8 cellular contexts compared by ENCODE assay signal in the genomic region with DNA sequence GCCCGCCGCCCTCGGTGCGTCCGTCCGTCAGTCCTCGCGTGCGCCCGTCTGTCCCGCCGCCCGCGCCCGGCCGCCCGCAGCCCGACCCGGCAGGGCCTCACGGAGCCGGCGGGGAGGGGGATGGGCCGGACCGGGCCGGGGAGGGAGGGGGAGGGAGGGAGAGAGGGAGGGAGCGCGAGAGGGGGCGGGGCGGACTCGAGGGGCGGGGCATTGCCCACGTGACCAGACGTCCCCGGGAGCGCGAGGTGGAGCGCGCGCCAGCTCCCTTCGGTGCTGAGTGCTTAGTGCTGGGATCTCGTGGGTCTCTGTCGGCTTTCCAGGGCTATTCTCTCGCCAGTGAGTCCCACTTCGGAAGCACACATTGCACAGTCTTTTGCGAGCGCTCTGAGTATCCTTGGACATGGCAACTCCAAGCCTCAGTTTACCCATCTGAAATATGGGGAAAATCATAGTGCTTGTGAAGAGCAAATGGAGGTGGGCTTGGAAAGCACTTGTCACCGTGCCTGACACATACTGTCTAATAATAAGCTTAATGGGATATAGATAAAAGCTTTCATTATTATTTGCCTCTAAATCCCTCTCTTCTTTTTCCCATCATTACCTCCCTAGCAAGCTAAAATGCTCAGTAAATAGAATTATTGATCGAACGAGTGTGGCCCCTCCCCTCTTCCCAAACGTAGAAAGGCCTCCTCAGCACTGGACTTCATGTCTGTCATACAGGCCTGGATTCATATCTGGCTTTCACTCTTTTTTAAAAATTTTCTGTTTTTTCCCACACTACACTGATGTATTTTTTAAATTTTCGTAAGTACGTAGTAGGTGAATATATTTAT. TPM values are rescaled to one million over a fixed set of nuclear protein-coding genes. Genes with fewer than 3 reads are reported as not detected.
A peak's percentile ranks its signal among the peaks of the same experiment; 100 is the strongest.
DNase-seq lines count a peak whose midpoint lies in the region; ATAC-seq, FAIRE-seq and TF ChIP-seq lines count a peak whose summit lies in the region.

A gene (minus strand): TSS at position 122 of the 833 bp plus-strand sequence. CDS start 43,296 bp downstream, outside the sequence.

- H4K20me1 ChIP-seq in keratinocyte (ENCODE audit: control insufficient read depth, extremely low read depth, insufficient read depth, low read length): peaks cover 8% of the 10 kb centered on the region

- peak within 1 kb of the TSS; percentile 91 for H3K27ac ChIP-seq in keratinocyte (ENCODE audit: control insufficient read depth, insufficient read depth, low read length)

- H3K27ac Mint-ChIP-seq in central memory CD8-positive, alpha-beta T cell (ENCODE audit: low read depth): peak within 1 kb of the TSS; percentile 86

- H3K4me3 ChIP-seq in keratinocyte (ENCODE audit: control insufficient read depth in 2 of 3, extremely low read depth in 1 of 3, insufficient read depth in 2 of 3, low read depth in 1 of 3, low read length in 3 of 3): peak within 1 kb of the TSS; percentile 87 to 90 (median 88)

- peak within 1 kb of the TSS; percentile 83 for H2AFZ ChIP-seq in keratinocyte (ENCODE audit: control insufficient read depth, low read length)

- peaks cover 9% of the 10 kb centered on the region for H3K36me3 Mint-ChIP-seq in central memory CD8-positive, alpha-beta T cell (ENCODE audit: insufficient read depth)

- H3K9me3 Mint-ChIP-seq in central memory CD8-positive, alpha-beta T cell: no peaks in the 10 kb centered on the region

- peak within 1 kb of the TSS; percentile 95 for H3K9ac ChIP-seq in keratinocyte (ENCODE audit: control insufficient read depth, extremely low read depth, insufficient read depth, low read length)

- no peak for TF ChIP-seq CTCF in keratinocyte (optimal IDR thresholded peaks at IDR 0.05 in 1 of 3, IDR thresholded peaks at IDR 0.05 in 1 of 3, conservative IDR thresholded peaks at IDR 0.05 in 1 of 3; ENCODE audit: extremely low read depth in 1 of 3, insufficient read depth in 2 of 3, low read length in 3 of 3)

- H3K4me1 ChIP-seq in keratinocyte (ENCODE audit: control insufficient read depth, extremely low read depth, insufficient read depth, low read length): peaks cover 26% of the 10 kb centered on the region

- peak within 1 kb of the TSS; percentile 98 for H3K4me2 ChIP-seq in keratinocyte (ENCODE audit: control insufficient read depth, extremely low read depth, insufficient read depth, low read depth, low read length)

- no peaks in the 10 kb centered on the region for H3K9me1 ChIP-seq in keratinocyte (ENCODE audit: control insufficient read depth, extremely low read depth, insufficient read depth, low read length)

- no peak for FAIRE-seq in keratinocyte (lab: Jason Lieb, UNC)

- peak; percentile 76 for DNase-seq in A172 (ENCODE audit: low spot score)
- peak; percentile 57 for DNase-seq in NCI-H226
- DNase-seq in central memory CD8-positive, alpha-beta T cell (ENCODE audit: low spot score in 2 of 2): peak; percentile 58 to 60
- DNase-seq in keratinocyte (ENCODE audit: low read depth, low spot score): no peak
- DNase-seq in stimulated activated CD4-positive, alpha-beta T cell treated with anti-CD3 and anti-CD28 coated beads, Interleukin-12 subunit alpha, Interleukin-12 subunit beta, amount 100 ng/mL, for 48 hours (ENCODE audit: low read depth in 2 of 3, low spot score in 1 of 3): peak; percentile 79 to 89 (median 81)

- H3K9me3 ChIP-seq in keratinocyte (ENCODE audit: control insufficient read depth, low read depth, low read length): no peaks in the 10 kb centered on the region

- dilution Hi-C loops in keratinocyte (cut with MboI; ENCODE audit: extremely low pct_ligation_motif_present, low sequenced_read_pairs): no loop called here

- peak within 1 kb of the TSS; percentile 87 for H3K4me3 Mint-ChIP-seq in central memory CD8-positive, alpha-beta T cell

- no peaks in the 10 kb centered on the region for H3K27me3 Mint-ChIP-seq in central memory CD8-positive, alpha-beta T cell

- H3K4me1 Mint-ChIP-seq in central memory CD8-positive, alpha-beta T cell: peaks cover 37% of the 10 kb centered on the region

- H3K27me3 ChIP-seq in keratinocyte (ENCODE audit: control insufficient read depth, extremely low read depth, insufficient read depth, low read length): no peaks in the 10 kb centered on the region

- H3K79me2 ChIP-seq in keratinocyte (ENCODE audit: control insufficient read depth, insufficient read depth, low read length): peaks cover 41% of the 10 kb centered on the region

- no peaks in the 10 kb centered on the region for H3K36me3 ChIP-seq in keratinocyte (ENCODE audit: control insufficient read depth in 2 of 2, extremely low read depth in 1 of 2, insufficient read depth in 2 of 2, low read length in 2 of 2)

- ATAC-seq in GM18867 (IDR thresholded peaks at IDR 0.05; ENCODE audit: unreplicated experiment) (peak; percentile 50), HG03139 (IDR thresholded peaks at IDR 0.05; ENCODE audit: unreplicated experiment) (peak; percentile 51)
- ATAC-seq in activated CD4-positive, CD25-positive, alpha-beta regulatory T cell treated with anti-CD3 and anti-CD28 coated beads, Interleukin-2, amount 50 U/mL, for 24 hours: peak; percentile 64 to 69
- ATAC-seq in central memory CD8-positive, alpha-beta T cell (replicated peaks; ENCODE audit: extremely low read depth, poor library complexity, severe bottlenecking): peak; percentile 69

RNA-seq across cellular contexts. Expression of the gene that starts here (rescaled TPM):
- total RNA-seq in A172 (2014; rRNA removed; shearing (Covaris generic)): 6.0 and 8.2 TPM in 2 replicates
- 9.6 to 15.2 TPM (median 13.3 TPM) in 3 replicates for polyA plus RNA-seq in keratinocyte
- 28.7 TPM for polyA plus RNA-seq in keratinocyte (2011; ENCODE audit: low read depth)
- polyA plus RNA-seq in keratinocyte (2011; cell fraction: cytosol; rRNA removed): 13.3 and 17.6 TPM in 2 replicates
- 38.8 and 41.7 TPM in 2 replicates for polyA plus RNA-seq in keratinocyte (2011; cell fraction: nucleus; rRNA removed)
- polyA plus RNA-seq in keratinocyte (2012; ENCODE audit: low replicate concordance): 11.3 and 22.5 TPM in 2 replicates
- 16.0 to 25.0 TPM (median 23.5 TPM) in 3 replicates for polyA minus RNA-seq in keratinocyte
- polyA minus RNA-seq in keratinocyte (2011; cell fraction: cytosol; rRNA and poly(A)+ RNA removed): 11.5 TPM
- polyA minus RNA-seq in keratinocyte (2011; cell fraction: nucleus; rRNA and poly(A)+ RNA removed): 19.6 and 38.3 TPM in 2 replicates
